ENCODE assay signal across 25 cellular contexts in genomic region chr2:109180786-109181185, GRCh38.
"Had no signal": no experiment of that assay in that cellular context is flagged by ENCODE, and none has a peak within 500 bp of the region (broad histone marks: within the 10 kb centered on the region; RNA-seq: fewer than 3 reads in every experiment).

No MANE protein-coding gene starts in this region.

- H3K4me1 Mint-ChIP-seq: activated CD8-positive, alpha-beta memory T cell treated with anti-CD3 and anti-CD28 coated beads, Interleukin-2, amount 10 ng/mL, durations not matched to agents 7 days and 5 days; central memory CD8-positive, alpha-beta T cell had no signal

- H3K9ac ChIP-seq: parathyroid adenoma had no signal

- H3K4me3 Mint-ChIP-seq: activated CD4-positive, alpha-beta T cell treated with anti-CD3 and anti-CD28 coated beads for 36 hours; activated CD8-positive, alpha-beta memory T cell treated with anti-CD3 and anti-CD28 coated beads, Interleukin-2, amount 10 ng/mL, durations not matched to agents 7 days and 5 days; activated CD8-positive, alpha-beta T cell treated with anti-CD3 and anti-CD28 coated beads, Interleukin-2, amount 10 ng/mL, durations not matched to agents 7 days and 5 days; central memory CD8-positive, alpha-beta T cell; effector memory CD8-positive, alpha-beta T cell; mesothelial cell of epicardium; naive thymus-derived CD4-positive, alpha-beta T cell had no signal

- H3K27me3 ChIP-seq: ascending aorta, heart right ventricle, spleen, tibial nerve had no signal

- H3K27me3 Mint-ChIP-seq: activated CD4-positive, alpha-beta T cell treated with anti-CD3 and anti-CD28 coated beads for 36 hours had no signal

- FAIRE-seq: bronchial epithelial cell, islet of Langerhans had no signal

- H3K27ac ChIP-seq: ascending aorta, coronary artery, foreskin keratinocyte, heart right ventricle, left ventricle myocardium inferior, parathyroid adenoma, psoas muscle, spleen, tibial nerve had no signal

- H2AFZ ChIP-seq: parathyroid adenoma had no signal

- H3K9me3 ChIP-seq: ascending aorta, psoas muscle had no signal

- H3K27ac Mint-ChIP-seq: activated CD4-positive, alpha-beta T cell treated with anti-CD3 and anti-CD28 coated beads for 36 hours; activated CD8-positive, alpha-beta memory T cell treated with anti-CD3 and anti-CD28 coated beads, Interleukin-2, amount 10 ng/mL, durations not matched to agents 7 days and 5 days; activated CD8-positive, alpha-beta T cell treated with anti-CD3 and anti-CD28 coated beads, Interleukin-2, amount 10 ng/mL, durations not matched to agents 7 days and 5 days; activated T-helper 2 cell treated with anti-CD3 and anti-CD28 coated beads, Interferon-gamma antibody, Interleukin-2, Interleukin-4, amounts not matched to agents 10 μg/mL and 5 μg/mL and 100 μg/mL, durations not matched to agents 14 hours and 24 hours and 36 hours; effector memory CD8-positive, alpha-beta T cell; mesothelial cell of epicardium had no signal

- DNase-seq: activated CD4-positive, alpha-beta T cell treated with anti-CD3 and anti-CD28 coated beads for 36 hours; activated CD4-positive, CD25-positive, alpha-beta regulatory T cell; activated CD8-positive, alpha-beta memory T cell treated with anti-CD3 and anti-CD28 coated beads, Interleukin-2, amount 10 ng/mL, durations not matched to agents 7 days and 5 days; activated CD8-positive, alpha-beta T cell treated with anti-CD3 and anti-CD28 coated beads, Interleukin-2, amount 10 ng/mL, durations not matched to agents 7 days and 5 days; activated T-cell treated with anti-CD3 and anti-CD28 coated beads, Interleukin-2, amount 50 U/mL, for 48 hours; effector memory CD8-positive, alpha-beta T cell; erythroblast; foreskin keratinocyte; heart right ventricle; left ventricle myocardium inferior; naive thymus-derived CD4-positive, alpha-beta T cell; nucleus accumbens; psoas muscle; spleen; stimulated activated naive CD4-positive, alpha-beta T cell treated with Interleukin-2 at 50 U/mL for 16 hours had no signal

- H3K4me1 ChIP-seq: foreskin keratinocyte, parathyroid adenoma had no signal

- H3K36me3 ChIP-seq: ascending aorta, heart right ventricle, left ventricle myocardium inferior, spleen, tibial nerve had no signal

- H3K4me3 ChIP-seq: ascending aorta, coronary artery, heart right ventricle, left ventricle myocardium inferior, lung, psoas muscle, spleen, tibial nerve had no signal

- H3K79me2 ChIP-seq: parathyroid adenoma had no signal

- H3K36me3 Mint-ChIP-seq: activated CD8-positive, alpha-beta memory T cell treated with anti-CD3 and anti-CD28 coated beads, Interleukin-2, amount 10 ng/mL, durations not matched to agents 7 days and 5 days had no signal
